29 cellular contexts compared by ENCODE assay signal in the genomic region with DNA sequence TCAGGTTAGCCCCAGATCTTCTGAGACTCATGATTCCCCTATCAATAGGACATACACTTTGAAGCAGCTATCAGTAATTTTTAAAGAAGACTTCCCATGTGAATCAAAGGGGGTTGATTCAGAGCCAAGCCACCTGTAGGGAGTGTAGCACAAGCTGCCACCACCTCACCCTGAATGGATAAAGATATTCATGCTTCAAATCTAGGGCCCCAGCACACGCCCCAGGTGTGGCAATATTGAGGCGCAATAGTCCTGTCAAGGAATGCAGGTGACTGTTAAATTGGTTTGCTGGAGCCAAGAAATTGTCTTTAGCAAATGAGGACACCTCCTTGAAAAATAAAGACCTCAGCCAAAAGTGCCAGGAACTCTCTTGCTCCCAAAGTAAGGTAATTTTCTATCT.
"Had no signal": no experiment of that assay in that cellular context is flagged by ENCODE, and none has a peak within 500 bp of the region (broad histone marks: within the 10 kb centered on the region; RNA-seq: fewer than 3 reads in every experiment).

No MANE protein-coding gene starts in this region.

- H3K27me3 ChIP-seq: left lung, pancreas, spleen, suprapubic skin, tibial artery, upper lobe of left lung, vagina had no signal

- H3K4me1 ChIP-seq: pancreas had no signal

- DNase-seq: hypothalamus; immature natural killer cell; kidney; left colon; left lung; lower lobe of right lung; mammary epithelial cell; mesenchymal stem cell; naive thymus-derived CD8-positive, alpha-beta T cell; nucleus accumbens; pancreas; posterior cingulate gyrus; retina; right cardiac atrium; spleen; stimulated activated CD4-positive, alpha-beta T cell treated with anti-CD3 and anti-CD28 coated beads, Interleukin-4, amount 100 ng/mL, for 24 hours; stimulated activated naive CD4-positive, alpha-beta T cell; tibial artery; upper lobe of left lung had no signal

- H3K4me1 Mint-ChIP-seq: immature natural killer cell; naive thymus-derived CD8-positive, alpha-beta T cell; stimulated activated effector memory CD8-positive, alpha-beta T cell treated with anti-CD3 and anti-CD28 coated beads, Interleukin-12 subunit alpha, Interleukin-12 subunit beta, amount 100 ng/mL, for 72 hours had no signal

- H3K27ac Mint-ChIP-seq: immature natural killer cell; naive thymus-derived CD8-positive, alpha-beta T cell; stimulated activated effector memory CD8-positive, alpha-beta T cell treated with anti-CD3 and anti-CD28 coated beads, Interleukin-12 subunit alpha, Interleukin-12 subunit beta, amount 100 ng/mL, for 72 hours; stimulated activated naive CD8-positive, alpha-beta T cell treated with anti-CD3 and anti-CD28 coated beads, Interleukin-15, Interleukin-2, amounts not matched to agents 100 ng/mL and 50 ng/mL, for 24 hours had no signal

- H3K36me3 ChIP-seq: left lung, lower lobe of right lung, pancreas, prostate gland, spleen, suprapubic skin, thoracic aorta, tibial artery, upper lobe of left lung, vagina had no signal

- H3K4me3 Mint-ChIP-seq: immature natural killer cell; naive thymus-derived CD8-positive, alpha-beta T cell; nephron; neural crest cell; stimulated activated effector memory CD8-positive, alpha-beta T cell treated with anti-CD3 and anti-CD28 coated beads, Interleukin-12 subunit alpha, Interleukin-12 subunit beta, amount 100 ng/mL, for 72 hours; stimulated activated naive CD8-positive, alpha-beta T cell treated with anti-CD3 and anti-CD28 coated beads, Interleukin-15, Interleukin-2, amounts not matched to agents 100 ng/mL and 50 ng/mL, for 24 hours had no signal

- H3K4me3 ChIP-seq: left lung, lower lobe of right lung, pancreas, prostate gland, skin epidermis, spleen, suprapubic skin, thoracic aorta, tibial artery, upper lobe of left lung, vagina had no signal

- H3K27ac ChIP-seq: left lung, lower lobe of right lung, pancreas, prostate gland, skin epidermis, spleen, suprapubic skin, thoracic aorta, tibial artery, upper lobe of left lung, vagina had no signal

- ATAC-seq: left colon; left lung; lower lobe of right lung; naive thymus-derived CD8-positive, alpha-beta T cell; pancreas; right cardiac atrium; sciatic nerve; stimulated activated effector memory CD8-positive, alpha-beta T cell treated with anti-CD3 and anti-CD28 coated beads, Interleukin-12 subunit alpha, Interleukin-12 subunit beta, amount 100 ng/mL, for 72 hours had no signal

- H3K9me3 Mint-ChIP-seq: naive thymus-derived CD8-positive, alpha-beta T cell; nephron; neural crest cell; stimulated activated effector memory CD8-positive, alpha-beta T cell treated with anti-CD3 and anti-CD28 coated beads, Interleukin-12 subunit alpha, Interleukin-12 subunit beta, amount 100 ng/mL, for 72 hours; stimulated activated naive CD8-positive, alpha-beta T cell treated with anti-CD3 and anti-CD28 coated beads, Interleukin-15, Interleukin-2, amounts not matched to agents 100 ng/mL and 50 ng/mL, for 24 hours had no signal

- H3K36me3 Mint-ChIP-seq: immature natural killer cell; naive thymus-derived CD8-positive, alpha-beta T cell; stimulated activated effector memory CD8-positive, alpha-beta T cell treated with anti-CD3 and anti-CD28 coated beads, Interleukin-12 subunit alpha, Interleukin-12 subunit beta, amount 100 ng/mL, for 72 hours had no signal

- H3K9me3 ChIP-seq: left lung, lower lobe of right lung, pancreas, prostate gland, spleen, suprapubic skin, thoracic aorta, tibial artery, upper lobe of left lung, vagina had no signal
